Comparison of ENCODE assay signal across 14 cellular contexts in the genomic region with DNA sequence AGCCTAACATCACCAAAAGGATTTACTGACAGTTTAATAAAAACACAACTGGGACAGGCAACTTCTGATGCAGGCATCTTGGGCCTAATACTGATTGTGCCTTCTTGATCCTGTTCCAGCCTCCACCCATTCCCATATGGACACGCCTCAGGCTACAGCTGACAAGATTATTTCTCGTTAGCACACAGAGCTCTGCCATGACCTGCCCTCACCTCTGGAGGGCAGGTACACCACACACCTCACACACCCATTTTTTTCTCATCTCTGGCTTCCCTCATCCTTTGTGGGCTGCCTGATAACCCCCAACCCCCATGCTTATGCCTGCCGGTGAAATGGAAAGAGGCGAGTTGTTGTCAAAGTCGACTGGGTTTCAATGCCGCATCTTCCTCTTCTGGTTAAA.
A peak's percentile ranks its signal among the peaks of the same experiment; 100 is the strongest.
DNase-seq lines count a peak whose midpoint lies in the region; ATAC-seq, FAIRE-seq and TF ChIP-seq lines count a peak whose summit lies in the region.
"Had no signal": no experiment of that assay in that cellular context is flagged by ENCODE, and none has a peak within 500 bp of the region (broad histone marks: within the 10 kb centered on the region; RNA-seq: fewer than 3 reads in every experiment).

No MANE protein-coding gene starts in this region.

- no peak for TF ChIP-seq CTCF in CD14-positive monocyte (IDR thresholded peaks at IDR 0.05)
- no peak for TF ChIP-seq CTCF in astrocyte (IDR thresholded peaks at IDR 0.05; ENCODE audit: insufficient read depth, low read depth, low read length)
- peak; percentile 71 to 88 (median 87) for TF ChIP-seq CTCF in keratinocyte (optimal IDR thresholded peaks at IDR 0.05 in 1 of 3, IDR thresholded peaks at IDR 0.05 in 1 of 3, conservative IDR thresholded peaks at IDR 0.05 in 1 of 3; ENCODE audit: extremely low read depth in 1 of 3, insufficient read depth in 2 of 3, low read length in 3 of 3)
- TF ChIP-seq CTCF in CD4-positive, alpha-beta T cell (IDR thresholded peaks at IDR 0.05) = no peak

- peaks cover 34% of the 10 kb centered on the region for H3K4me1 ChIP-seq in astrocyte (ENCODE audit: insufficient read depth, low read length)
- peaks cover 34% of the 10 kb centered on the region for H3K4me1 ChIP-seq in keratinocyte (ENCODE audit: control insufficient read depth, extremely low read depth, insufficient read depth, low read length)
- no peaks in the 10 kb centered on the region for H3K4me1 ChIP-seq in naive thymus-derived CD4-positive, alpha-beta T cell (ENCODE audit: control insufficient read depth in 2 of 2, insufficient read depth in 2 of 2, low read length in 2 of 2)

- H3K27ac Mint-ChIP-seq in CD14-positive monocyte (peak overlapping the region in 6 of 7 donors; percentile 9 to 73 (median 40)), astrocyte (ENCODE audit: unreplicated experiment) (no peak overlapping the region)
- H3K27ac Mint-ChIP-seq in CD4-positive, alpha-beta T cell = no peak overlapping the region
- no peak overlapping the region for H3K27ac Mint-ChIP-seq in naive thymus-derived CD4-positive, alpha-beta T cell
- no peak overlapping the region for H3K27ac Mint-ChIP-seq in activated CD4-positive, alpha-beta memory T cell treated with anti-CD3 and anti-CD28 coated beads for 36 hours
- H3K27ac Mint-ChIP-seq: activated naive CD4-positive, alpha-beta T cell treated with anti-CD3 and anti-CD28 coated beads, Interleukin-2, amount 50 U/mL, for 72 hours; B cell had no signal

- no peak for TF ChIP-seq EP300 in Ishikawa (IDR thresholded peaks at IDR 0.05; ENCODE audit: borderline replicate concordance)

- H3K79me2 ChIP-seq in astrocyte (ENCODE audit: insufficient read depth, low read length) (no peaks in the 10 kb centered on the region), keratinocyte (ENCODE audit: control insufficient read depth, insufficient read depth, low read length) (no peaks in the 10 kb centered on the region)

- peaks cover 0 to 2% (median 0%) of the 10 kb centered on the region in 3 donors for H3K27me3 Mint-ChIP-seq in CD14-positive monocyte (ENCODE audit: low read depth in 3 of 3)
- no peaks in the 10 kb centered on the region for H3K27me3 Mint-ChIP-seq in astrocyte (ENCODE audit: low read depth, unreplicated experiment)
- H3K27me3 Mint-ChIP-seq in CD4-positive, alpha-beta T cell = no peaks in the 10 kb centered on the region
- peaks cover 4 to 26% (median 6%) of the 10 kb centered on the region in 5 donors for H3K27me3 Mint-ChIP-seq in naive thymus-derived CD4-positive, alpha-beta T cell
- peaks cover 18% of the 10 kb centered on the region for H3K27me3 Mint-ChIP-seq in activated CD4-positive, alpha-beta memory T cell treated with anti-CD3 and anti-CD28 coated beads for 36 hours

- ATAC-seq in CD4-positive, alpha-beta T cell (ENCODE audit: poor library complexity) = no peak
- ATAC-seq in naive thymus-derived CD4-positive, alpha-beta T cell = no peak
- ATAC-seq in HG03175 (IDR thresholded peaks at IDR 0.05; ENCODE audit: unreplicated experiment) = no peak
- ATAC-seq: activated naive CD4-positive, alpha-beta T cell treated with anti-CD3 and anti-CD28 coated beads, Interleukin-2, amount 50 U/mL, for 72 hours had no signal

- no peaks in the 10 kb centered on the region for H3K9me1 ChIP-seq in keratinocyte (ENCODE audit: control insufficient read depth, extremely low read depth, insufficient read depth, low read length)

- H3K4me1 Mint-ChIP-seq in CD14-positive monocyte = peaks cover 42% of the 10 kb centered on the region
- H3K4me1 Mint-ChIP-seq in astrocyte (ENCODE audit: low read depth, unreplicated experiment) = peaks cover 43% of the 10 kb centered on the region
- H3K4me1 Mint-ChIP-seq in CD4-positive, alpha-beta T cell (ENCODE audit: low read depth) = no peaks in the 10 kb centered on the region
- peaks cover 0 to 5% (median 0%) of the 10 kb centered on the region in 7 donors for H3K4me1 Mint-ChIP-seq in naive thymus-derived CD4-positive, alpha-beta T cell
- no peaks in the 10 kb centered on the region for H3K4me1 Mint-ChIP-seq in activated CD4-positive, alpha-beta memory T cell treated with anti-CD3 and anti-CD28 coated beads for 36 hours (ENCODE audit: low read depth)

- H2AFZ ChIP-seq in astrocyte (ENCODE audit: low read depth, low read length) (no peak overlapping the region), keratinocyte (ENCODE audit: control insufficient read depth, low read length) (no peak overlapping the region)

- H3K9ac ChIP-seq in astrocyte (ENCODE audit: low read length) (no peak overlapping the region), keratinocyte (ENCODE audit: control insufficient read depth, extremely low read depth, insufficient read depth, low read length) (no peak overlapping the region)

- H3K27ac ChIP-seq in astrocyte (ENCODE audit: low read depth, low read length) (no peak overlapping the region), keratinocyte (ENCODE audit: control insufficient read depth, insufficient read depth, low read length) (no peak overlapping the region)
- H3K27ac ChIP-seq in CD4-positive, alpha-beta T cell (ENCODE audit: low read depth, low read length) = no peak overlapping the region
- H3K27ac ChIP-seq in naive thymus-derived CD4-positive, alpha-beta T cell (ENCODE audit: low read depth, low read length) = no peak overlapping the region

- H3K4me2 ChIP-seq in astrocyte (ENCODE audit: low read length) = no peak overlapping the region
- peak overlapping the region; percentile 44 for H3K4me2 ChIP-seq in keratinocyte (ENCODE audit: control insufficient read depth, extremely low read depth, insufficient read depth, low read depth, low read length)

- H3K36me3 Mint-ChIP-seq in CD14-positive monocyte = peaks cover 0 to 2% of the 10 kb centered on the region in 2 donors
- no peaks in the 10 kb centered on the region for H3K36me3 Mint-ChIP-seq in astrocyte (ENCODE audit: low read depth, unreplicated experiment)
- no peaks in the 10 kb centered on the region for H3K36me3 Mint-ChIP-seq in CD4-positive, alpha-beta T cell (ENCODE audit: low read depth)
- no peaks in the 10 kb centered on the region for H3K36me3 Mint-ChIP-seq in naive thymus-derived CD4-positive, alpha-beta T cell
- H3K36me3 Mint-ChIP-seq in activated CD4-positive, alpha-beta memory T cell treated with anti-CD3 and anti-CD28 coated beads for 36 hours = no peaks in the 10 kb centered on the region
- H3K36me3 Mint-ChIP-seq: activated naive CD4-positive, alpha-beta T cell treated with anti-CD3 and anti-CD28 coated beads, Interleukin-2, amount 50 U/mL, for 72 hours had no signal

- dilution Hi-C loops in keratinocyte (cut with MboI; ENCODE audit: extremely low pct_ligation_motif_present, low sequenced_read_pairs) = no loop called here

- POLR2A ChIA-PET in CD4-positive, alpha-beta T cell (lab: Charles Lee) = no interaction called here
- POLR2A ChIA-PET in naive thymus-derived CD4-positive, alpha-beta T cell (lab: Charles Lee) = interaction anchor here (0.7 kb wide), 1 partner anchor 72 kb away, joined by 3 read pairs; no protein-coding TSS in a partner anchor
- POLR2A ChIA-PET in activated CD4-positive, alpha-beta memory T cell treated with anti-CD3 and anti-CD28 coated beads for 36 hours (lab: Charles Lee) = no interaction called here

- H3K9me3 ChIP-seq in astrocyte (ENCODE audit: insufficient read depth, low read depth, low read length) (no peaks in the 10 kb centered on the region), keratinocyte (ENCODE audit: control insufficient read depth, low read depth, low read length) (no peaks in the 10 kb centered on the region)
- H3K9me3 ChIP-seq in CD4-positive, alpha-beta T cell (ENCODE audit: control insufficient read depth, low read length) = no peaks in the 10 kb centered on the region
- H3K9me3 ChIP-seq in naive thymus-derived CD4-positive, alpha-beta T cell (ENCODE audit: control insufficient read depth in 2 of 3, low read length in 3 of 3) = no peaks in the 10 kb centered on the region
- H3K9me3 ChIP-seq: tibial nerve had no signal

- H3K36me3 ChIP-seq in astrocyte (ENCODE audit: insufficient read depth, low read length) = no peaks in the 10 kb centered on the region
- peaks cover 0 to 2% of the 10 kb centered on the region in 2 experiments for H3K36me3 ChIP-seq in keratinocyte (ENCODE audit: control insufficient read depth in 2 of 2, extremely low read depth in 1 of 2, insufficient read depth in 2 of 2, low read length in 2 of 2)
- no peaks in the 10 kb centered on the region for H3K36me3 ChIP-seq in naive thymus-derived CD4-positive, alpha-beta T cell (ENCODE audit: control insufficient read depth in 2 of 3, insufficient read depth in 3 of 3, low read length in 3 of 3)

- no peak for FAIRE-seq in astrocyte (lab: Jason Lieb, UNC)
- peak; percentile 63 for FAIRE-seq in keratinocyte (lab: Jason Lieb, UNC)

- TF ChIP-seq RAD21 in Ishikawa (IDR thresholded peaks at IDR 0.05; ENCODE audit: low read depth) = peak; percentile 45

- intact Hi-C loops in CD14-positive monocyte (cut with micrococcal nuclease) = no loop called here
- intact Hi-C loops in CD4-positive, alpha-beta T cell (cut with DNase I, micrococcal nuclease) = no loop called here
- intact Hi-C loops in naive thymus-derived CD4-positive, alpha-beta T cell (cut with micrococcal nuclease) = no loop called here
- intact Hi-C loops in activated CD4-positive, alpha-beta memory T cell treated with anti-CD3 and anti-CD28 coated beads for 36 hours (cut with micrococcal nuclease) = loop anchor here (10.0 kb wide), 1 partner anchor 145 kb away; no protein-coding TSS in a partner anchor

- no peak for DNase-seq in CD14-positive monocyte (ENCODE audit: low spot score)
- no peak for DNase-seq in astrocyte (ENCODE audit: low read depth)
- peak; percentile 81 for DNase-seq in keratinocyte (ENCODE audit: low read depth, low spot score)
- DNase-seq in CD4-positive, alpha-beta T cell = no peak
- DNase-seq in naive thymus-derived CD4-positive, alpha-beta T cell = no peak
- no peak for DNase-seq in activated CD4-positive, alpha-beta memory T cell treated with anti-CD3 and anti-CD28 coated beads for 36 hours
- DNase-seq: activated CD8-positive, alpha-beta memory T cell treated with anti-CD3 and anti-CD28 coated beads for 24 hours; cortex of kidney; HCEC 1CT had no signal

- CTCF ChIA-PET in CD4-positive, alpha-beta T cell (lab: Charles Lee) = no interaction called here
- CTCF ChIA-PET in naive thymus-derived CD4-positive, alpha-beta T cell (lab: Charles Lee) = no interaction called here
- CTCF ChIA-PET in activated CD4-positive, alpha-beta memory T cell treated with anti-CD3 and anti-CD28 coated beads for 36 hours (lab: Charles Lee) = interaction anchor here (1.1 kb wide), 1 partner anchor 16 kb away, joined by 3 read pairs; no protein-coding TSS in a partner anchor

- H3K4me3 ChIP-seq in astrocyte (ENCODE audit: insufficient read depth, low read depth, low read length) (no peak overlapping the region), keratinocyte (ENCODE audit: control insufficient read depth in 2 of 3, extremely low read depth in 1 of 3, insufficient read depth in 2 of 3, low read depth in 1 of 3, low read length in 3 of 3) (no peak overlapping the region)
- no peak overlapping the region for H3K4me3 ChIP-seq in naive thymus-derived CD4-positive, alpha-beta T cell (ENCODE audit: low read length)
- H3K4me3 ChIP-seq: tibial nerve had no signal

- H3K27me3 ChIP-seq in astrocyte (ENCODE audit: insufficient read depth, low read length) = no peaks in the 10 kb centered on the region
- H3K27me3 ChIP-seq in keratinocyte (ENCODE audit: control insufficient read depth, extremely low read depth, insufficient read depth, low read length) = no peaks in the 10 kb centered on the region
- peaks cover 4% of the 10 kb centered on the region for H3K27me3 ChIP-seq in CD4-positive, alpha-beta T cell (ENCODE audit: control insufficient read depth, insufficient read depth, low read length)
- H3K27me3 ChIP-seq in naive thymus-derived CD4-positive, alpha-beta T cell (ENCODE audit: control insufficient read depth in 2 of 2, insufficient read depth in 2 of 2, low read length in 2 of 2) = no peaks in the 10 kb centered on the region
- H3K27me3 ChIP-seq: tibial nerve had no signal

- no peaks in the 10 kb centered on the region for H3K9me3 Mint-ChIP-seq in CD14-positive monocyte
- H3K9me3 Mint-ChIP-seq in astrocyte (ENCODE audit: unreplicated experiment) = no peaks in the 10 kb centered on the region
- no peaks in the 10 kb centered on the region for H3K9me3 Mint-ChIP-seq in CD4-positive, alpha-beta T cell
- no peaks in the 10 kb centered on the region for H3K9me3 Mint-ChIP-seq in naive thymus-derived CD4-positive, alpha-beta T cell
- H3K9me3 Mint-ChIP-seq in activated CD4-positive, alpha-beta memory T cell treated with anti-CD3 and anti-CD28 coated beads for 36 hours = no peaks in the 10 kb centered on the region
- H3K9me3 Mint-ChIP-seq: activated naive CD4-positive, alpha-beta T cell treated with anti-CD3 and anti-CD28 coated beads, Interleukin-2, amount 50 U/mL, for 72 hours had no signal

- H4K20me1 ChIP-seq in astrocyte (ENCODE audit: insufficient read depth, low read length) (no peaks in the 10 kb centered on the region), keratinocyte (ENCODE audit: control insufficient read depth, extremely low read depth, insufficient read depth, low read length) (no peaks in the 10 kb centered on the region)

- H3K4me3 Mint-ChIP-seq in CD14-positive monocyte (no peak overlapping the region), astrocyte (ENCODE audit: unreplicated experiment) (peak overlapping the region; percentile 55)
- H3K4me3 Mint-ChIP-seq in CD4-positive, alpha-beta T cell = no peak overlapping the region
- H3K4me3 Mint-ChIP-seq in naive thymus-derived CD4-positive, alpha-beta T cell = no peak overlapping the region
- no peak overlapping the region for H3K4me3 Mint-ChIP-seq in activated CD4-positive, alpha-beta memory T cell treated with anti-CD3 and anti-CD28 coated beads for 36 hours
- H3K4me3 Mint-ChIP-seq: B cell had no signal

Comparison
In these comparisons a context has a peak if more than half of its experiments do, and no peak if none do; other contexts are left out.
1. H3K27ac Mint-ChIP-seq: peak in CD14-positive monocyte (6 of 7); none in astrocyte (single experiment), CD4-positive, alpha-beta T cell (single experiment), naive thymus-derived CD4-positive, alpha-beta T cell (0 of 9) and activated CD4-positive, alpha-beta memory T cell treated with anti-CD3 and anti-CD28 coated beads for 36 hours (single experiment).
2. CTCF ChIP-seq: peak in keratinocyte (3 of 3); none in CD14-positive monocyte (single experiment), astrocyte (single experiment) and CD4-positive, alpha-beta T cell (single experiment).